In genomic region chr4:80295841-80296240, GRCh38 we compare ENCODE assay signal across 19 cellular contexts. TPM values are rescaled to one million over a fixed set of nuclear protein-coding genes. Genes with fewer than 3 reads are reported as not detected.
A peak's percentile ranks its signal among the peaks of the same experiment; 100 is the strongest.
DNase-seq lines count a peak whose midpoint lies in the region; ATAC-seq and TF ChIP-seq lines count a peak whose summit lies in the region.
"Had no signal": no experiment of that assay in that cellular context is flagged by ENCODE, and none has a peak within 500 bp of the region (broad histone marks: within the 10 kb centered on the region; RNA-seq: fewer than 3 reads in every experiment).

No MANE protein-coding gene starts in this region.

- no peaks in the 10 kb centered on the region for H4K20me1 ChIP-seq in PC-9 (ENCODE audit: insufficient read depth)

- ATAC-seq in GM19035 (IDR thresholded peaks at IDR 0.05; ENCODE audit: unreplicated experiment) = no peak

- no peaks in the 10 kb centered on the region for H3K36me3 ChIP-seq in PC-9 (ENCODE audit: low read depth)
- H3K36me3 ChIP-seq in effector memory CD4-positive, alpha-beta T cell (ENCODE audit: control insufficient read depth, insufficient read depth, low read length) = no peaks in the 10 kb centered on the region

- CTCF ChIA-PET in PC-9 (lab: Charles Lee) = no interaction called here

- H3K27ac ChIP-seq in PC-9 = no peak overlapping the region
- no peak overlapping the region for H3K27ac ChIP-seq in effector memory CD4-positive, alpha-beta T cell (ENCODE audit: insufficient read depth, low read length, poor library complexity, severe bottlenecking)
- H3K27ac ChIP-seq: RWPE1, SK-N-MC had no signal

- POLR2A ChIA-PET in PC-9 (lab: Charles Lee; ENCODE audit: unreplicated experiment) = no interaction called here

- H3K9me2 ChIP-seq in PC-9 (ENCODE audit: insufficient read depth) = no peaks in the 10 kb centered on the region

- intact Hi-C loops in PC-9 (cut with micrococcal nuclease; ENCODE audit: unreplicated experiment) = no loop called here

- H3F3A ChIP-seq in PC-9 (ENCODE audit: insufficient read depth, low read depth) = no peaks in the 10 kb centered on the region

- no peaks in the 10 kb centered on the region for H3K79me2 ChIP-seq in PC-9 (ENCODE audit: low read depth)

- DNase-seq in ELR (ENCODE audit: low read depth) = peak; percentile 35
- DNase-seq in M059J (ENCODE audit: low read depth) = peak; percentile 12
- peak; percentile 53 for DNase-seq in fibroblast of mammary gland (ENCODE audit: low read depth)
- DNase-seq in retina = peak; percentile 22
- no peak for DNase-seq in PC-9
- DNase-seq in effector memory CD4-positive, alpha-beta T cell = no peak
- DNase-seq: C1 segment of cervical spinal cord; Caco-2; CD4-positive, alpha-beta memory T cell; KBM-7; MM.1S; NCI-H2029; NCI-H446 treated with DMSO at 0.1 percent for 48 hours; NCI-H526; SHP77 had no signal

- no peak overlapping the region for H2AFZ ChIP-seq in PC-9

- no peaks in the 10 kb centered on the region for H3K27me3 ChIP-seq in PC-9 (ENCODE audit: insufficient read depth, low read depth)
- H3K27me3 ChIP-seq in effector memory CD4-positive, alpha-beta T cell (replicated peaks; ENCODE audit: control insufficient read depth, insufficient read depth, low read length, poor library complexity, severe bottlenecking) = no peaks in the 10 kb centered on the region

- H3K4me1 ChIP-seq in PC-9 (replicated peaks; ENCODE audit: insufficient read depth) = no peaks in the 10 kb centered on the region
- H3K4me1 ChIP-seq in effector memory CD4-positive, alpha-beta T cell (ENCODE audit: control insufficient read depth, insufficient read depth, low read length, poor library complexity, severe bottlenecking) = no peaks in the 10 kb centered on the region
- H3K4me1 ChIP-seq: Caco-2 had no signal

- TF ChIP-seq CTCF in fibroblast of mammary gland (conservative IDR thresholded peaks at IDR 0.05; ENCODE audit: control insufficient read depth, insufficient read depth, low read depth, low read length) (no peak), PC-9 (conservative IDR thresholded peaks at IDR 0.05) (no peak)

- H3K4me3 ChIP-seq in fibroblast of mammary gland (ENCODE audit: control insufficient read depth, low read depth, low read length) (no peak overlapping the region), PC-9 (no peak overlapping the region)
- H3K4me3 ChIP-seq in effector memory CD4-positive, alpha-beta T cell (ENCODE audit: insufficient read depth, low read depth, low read length, poor library complexity, severe bottlenecking) = no peak overlapping the region
- H3K4me3 ChIP-seq: SK-N-MC had no signal

- no TSS peak for BruUV-seq in PC-9 (replicated peaks; lab: Mats Ljungman, UMichigan)

- H3K4me2 ChIP-seq in PC-9 = no peak overlapping the region

- no peaks in the 10 kb centered on the region for H3K9me3 ChIP-seq in PC-9 (ENCODE audit: insufficient read depth, low read depth)
- no peaks in the 10 kb centered on the region for H3K9me3 ChIP-seq in effector memory CD4-positive, alpha-beta T cell (ENCODE audit: control insufficient read depth, low read length)
- H3K9me3 ChIP-seq: Caco-2 had no signal

RNA-seq across cellular contexts. Expression of gene FGF5, which starts 29.4 kb away (rescaled TPM):
- total RNA-seq in M059J (2014; rRNA removed; shearing (Covaris generic)) = 2.0 and 4.5 TPM in 2 replicates
- total RNA-seq in PC-9 (2021) = not detected in 2 replicates
- total RNA-seq: A673, Caco-2 had no signal

RNA-seq across cellular contexts. Expression of gene CFAP299, which starts 39.7 kb away (rescaled TPM):
- not detected in 2 replicates for total RNA-seq in M059J (2014; rRNA removed; shearing (Covaris generic))
- total RNA-seq in PC-9 (2021) = not detected in 2 replicates
- total RNA-seq: A673; Caco-2; CD4-positive, alpha-beta memory T cell had no signal

Comparison
In these comparisons a context has a peak if more than half of its experiments do, and no peak if none do; other contexts are left out.
1. DNase-seq: peak in ELR (single experiment), M059J (single experiment), fibroblast of mammary gland (single experiment) and retina (single experiment); none in PC-9 (0 of 2) and effector memory CD4-positive, alpha-beta T cell (0 of 3).